ENCODE assay signal across 10 cellular contexts in genomic region chr18:36411745-36412168, GRCh38.
A peak's percentile ranks its signal among the peaks of the same experiment; 100 is the strongest.
DNase-seq lines count a peak whose midpoint lies in the region; ATAC-seq and TF ChIP-seq lines count a peak whose summit lies in the region.
"Had no signal": no experiment of that assay in that cellular context is flagged by ENCODE, and none has a peak within 500 bp of the region (broad histone marks: within the 10 kb centered on the region; RNA-seq: fewer than 3 reads in every experiment).

No MANE protein-coding gene starts in this region.

- DNase-seq in BE2C (peak; percentile 43), HAP-1 (ENCODE audit: low spot score in 2 of 2) (peak; percentile 27 to 58), Panc1 (ENCODE audit: low read depth, low spot score) (no peak), glutamatergic neuron (peak; percentile 43), natural killer cell (no peak), ureter (ENCODE audit: low spot score) (no peak), omental fat pad (ENCODE audit: low spot score) (no peak)
- DNase-seq: activated T-cell treated with anti-CD3 and anti-CD28 coated beads for 4 hours, lower lobe of right lung had no signal

- H3K27ac ChIP-seq in Panc1 (ENCODE audit: low read length), result no peak overlapping the region
- H3K27ac ChIP-seq: lower lobe of right lung had no signal

- H3K36me3 ChIP-seq in BE2C (no peaks in the 10 kb centered on the region), HAP-1 (replicated peaks) (no peaks in the 10 kb centered on the region), Panc1 (ENCODE audit: control insufficient read depth, insufficient read depth, low read length) (no peaks in the 10 kb centered on the region)
- H3K36me3 ChIP-seq: lower lobe of right lung had no signal

- H3K9me3 Mint-ChIP-seq in glutamatergic neuron (ENCODE audit: unreplicated experiment), result no peaks in the 10 kb centered on the region
- H3K9me3 Mint-ChIP-seq in natural killer cell, result no peaks in the 10 kb centered on the region

- H3K4me3 ChIP-seq in BE2C (ENCODE audit: low read depth, low read length) (no peak overlapping the region), HAP-1 (no peak overlapping the region), Panc1 (ENCODE audit: low read depth in 2 of 2, low read length in 2 of 2) (no peak overlapping the region)
- H3K4me3 ChIP-seq: lower lobe of right lung had no signal

- 0 out of 2 replicates have a peak, but pooled peaks have one; percentile 68 for ATAC-seq in Panc1
- no peak for ATAC-seq in HG03457 (IDR thresholded peaks at IDR 0.05; ENCODE audit: unreplicated experiment)
- no peak for ATAC-seq in natural killer cell
- no peak for ATAC-seq in omental fat pad (ENCODE audit: low FRiP score)
- ATAC-seq: lower lobe of right lung had no signal

- H3K4me3 Mint-ChIP-seq in glutamatergic neuron (ENCODE audit: unreplicated experiment) (no peak overlapping the region), natural killer cell (no peak overlapping the region)

- no TSS peak for BruUV-seq in Panc1 (replicated peaks; lab: Mats Ljungman, UMichigan)

- in situ Hi-C loops in HAP-1 (cut with MboI; ENCODE audit: low sequenced_read_pairs) (no loop called here), Panc1 (cut with HindIII; ENCODE audit: low pct_unique_long_range_greater_than_20kb, low sequenced_read_pairs) (no loop called here)

- H3K27me3 Mint-ChIP-seq in glutamatergic neuron (ENCODE audit: unreplicated experiment) (peaks cover 3% of the 10 kb centered on the region), natural killer cell (ENCODE audit: low read depth in 2 of 2) (peaks cover 3 to 8% of the 10 kb centered on the region in 2 donors)

- no peaks in the 10 kb centered on the region for H3K4me1 ChIP-seq in BE2C
- peaks cover 4% of the 10 kb centered on the region; the same call in 1 of the 2 replicates for H3K4me1 ChIP-seq in HAP-1
- H3K4me1 ChIP-seq in Panc1 (ENCODE audit: control insufficient read depth, insufficient read depth, low read length), result no peaks in the 10 kb centered on the region
- H3K4me1 ChIP-seq: lower lobe of right lung had no signal

- TF ChIP-seq CTCF in BE2C (IDR thresholded peaks at IDR 0.05; ENCODE audit: low read depth, low read length), result peak; percentile 58
- TF ChIP-seq CTCF in Panc1 (IDR thresholded peaks at IDR 0.05), result peak; percentile 56
- TF ChIP-seq CTCF in glutamatergic neuron (IDR thresholded peaks at IDR 0.05; ENCODE audit: partially characterized antibody, unreplicated experiment), result peak; percentile 63
- no peak for TF ChIP-seq CTCF in natural killer cell (IDR thresholded peaks at IDR 0.05)
- TF ChIP-seq CTCF in omental fat pad (IDR thresholded peaks at IDR 0.05), result no peak

- intact Hi-C loops in Panc1 (cut with micrococcal nuclease; ENCODE audit: unreplicated experiment), result loop anchor here (5.0 kb wide), 1 partner anchor 114 kb away; the partner anchor contains the start of gene FHOD3
- intact Hi-C loops in natural killer cell (cut with micrococcal nuclease), result no loop called here

- no peaks in the 10 kb centered on the region for H3K9me3 ChIP-seq in BE2C
- no peaks in the 10 kb centered on the region for H3K9me3 ChIP-seq in HAP-1
- no peaks in the 10 kb centered on the region for H3K9me3 ChIP-seq in Panc1 (ENCODE audit: control insufficient read depth, insufficient read depth, low read depth, low read length)
- H3K9me3 ChIP-seq: lower lobe of right lung had no signal

- no peaks in the 10 kb centered on the region for H3K36me3 Mint-ChIP-seq in glutamatergic neuron (ENCODE audit: unreplicated experiment)
- no peaks in the 10 kb centered on the region for H3K36me3 Mint-ChIP-seq in natural killer cell

- CTCF ChIA-PET in Panc1 (lab: Charles Lee), result no interaction called here

- H3K27ac Mint-ChIP-seq in glutamatergic neuron (ENCODE audit: unreplicated experiment) (no peak overlapping the region), natural killer cell (no peak overlapping the region)

- POLR2A ChIA-PET in Panc1 (lab: Charles Lee), result no interaction called here

- H3K4me1 Mint-ChIP-seq in glutamatergic neuron (ENCODE audit: low read depth, unreplicated experiment), result peaks cover 1% of the 10 kb centered on the region
- H3K4me1 Mint-ChIP-seq in natural killer cell, result no peaks in the 10 kb centered on the region

- H3K27me3 ChIP-seq in BE2C, result no peaks in the 10 kb centered on the region
- H3K27me3 ChIP-seq in HAP-1 (ENCODE audit: low read depth), result no peaks in the 10 kb centered on the region
- H3K27me3 ChIP-seq in Panc1 (ENCODE audit: control insufficient read depth, insufficient read depth, low read length), result no peaks in the 10 kb centered on the region

Comparison
In these comparisons a context has a peak if more than half of its experiments do, and no peak if none do; other contexts are left out.
1. DNase-seq: peak in BE2C (single experiment), HAP-1 (2 of 2) and glutamatergic neuron (single experiment); none in Panc1 (single experiment), natural killer cell (single experiment), ureter (single experiment) and omental fat pad (single experiment).
2. CTCF ChIP-seq: peak in BE2C (single experiment), Panc1 (single experiment) and glutamatergic neuron (single experiment); none in natural killer cell (single experiment) and omental fat pad (0 of 3).